Comparison of ENCODE assay signal across 8 cellular contexts in the genomic region with DNA sequence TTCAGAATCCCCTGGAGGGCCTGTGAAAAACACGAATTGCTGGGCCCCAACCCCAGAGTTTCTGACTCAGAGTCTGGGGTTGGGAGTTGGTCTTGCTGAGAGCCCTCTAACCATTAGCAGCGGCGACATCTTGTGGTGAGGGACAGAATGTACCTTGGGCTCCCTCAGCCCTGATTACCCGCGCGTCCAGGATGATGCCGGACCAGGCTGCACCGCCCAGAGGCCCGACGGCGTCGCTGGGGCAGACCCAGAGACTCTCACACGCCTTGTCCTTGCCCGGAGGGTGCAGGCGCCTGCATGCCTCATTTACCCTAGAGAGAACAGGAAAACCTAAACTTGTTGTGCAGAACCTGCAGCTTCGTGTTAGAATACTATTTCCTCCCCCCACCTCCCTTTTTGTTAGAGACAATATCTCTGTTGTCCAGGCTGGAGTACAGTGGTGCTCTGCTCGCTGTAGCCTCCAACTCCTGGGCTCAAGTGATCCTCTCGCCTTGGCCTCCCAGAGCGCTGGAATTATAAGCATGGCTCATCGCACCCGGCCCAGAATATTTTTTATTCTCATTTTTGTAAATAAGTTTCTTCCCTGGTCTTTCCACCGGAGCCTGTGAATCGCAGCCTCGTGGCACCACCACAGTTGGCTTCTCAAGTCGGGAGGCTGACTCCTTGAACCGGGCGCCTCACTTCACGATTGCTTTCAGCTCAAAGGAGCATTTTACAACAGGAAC. TPM values are rescaled to one million over a fixed set of nuclear protein-coding genes. Genes with fewer than 3 reads are reported as not detected.
DNase-seq lines count a peak whose midpoint lies in the region; TF ChIP-seq lines count a peak whose summit lies in the region.

No MANE protein-coding gene starts in this region.

- peaks cover 12 to 16% of the 10 kb centered on the region in 2 experiments for H3K4me1 ChIP-seq in neutrophil (ENCODE audit: control insufficient read depth in 1 of 2, insufficient read depth in 1 of 2, low read depth in 1 of 2, low read length in 1 of 2)

- H3K9me3 ChIP-seq in neutrophil = no peaks in the 10 kb centered on the region

- H3K36me3 ChIP-seq in neutrophil = no peaks in the 10 kb centered on the region

- peaks cover 42% of the 10 kb centered on the region for H3K27me3 ChIP-seq in neutrophil

- peak; percentile 34 for TF ChIP-seq CTCF in neutrophil (IDR thresholded peaks at IDR 0.05)

- DNase-seq in ELF-1 (ENCODE audit: low read depth, low spot score) = peak; percentile 98
- peak; percentile 63 for DNase-seq in GOT3 (lab: John Stamatoyannopoulos, UW)
- peak; percentile 85 for DNase-seq in LHCN-M2 (ENCODE audit: low read depth)
- peak; percentile 85 for DNase-seq in RPMI7951 (ENCODE audit: low read depth)
- peak; percentile 27 for DNase-seq in activated T-helper 1 cell treated with Interleukin-2 at 50 U/mL for 16 hours (ENCODE audit: low read depth)
- DNase-seq in fibroblast of the conjunctiva (ENCODE audit: low read depth) = peak; percentile 86
- DNase-seq in stromal cell of bone marrow (ENCODE audit: low read depth) = peak; percentile 92

- H3K4me3 ChIP-seq in neutrophil (ENCODE audit: low read depth in 1 of 2, low read length in 1 of 2) = no peak overlapping the region

- no peak overlapping the region for H3K27ac ChIP-seq in neutrophil

RNA-seq across cellular contexts. Expression of a gene that starts 22.2 kb away (rescaled TPM):
- not detected in 2 replicates for total RNA-seq in LHCN-M2 (2014; rRNA removed)
- polyA plus RNA-seq in LHCN-M2 (2012) = not detected
- total RNA-seq in RPMI7951 (2014; rRNA removed; shearing (Covaris generic)) = not detected in 2 replicates

Comparison
In these comparisons a context has a peak if more than half of its experiments do, and no peak if none do; other contexts are left out.
1. DNase-seq: peak in every context shown above with its lines; median percentile 98 in ELF-1; 92 in stromal cell of bone marrow; 86 in fibroblast of the conjunctiva; 85 in LHCN-M2; 85 in RPMI7951; 63 in GOT3; 27 in activated T-helper 1 cell treated with Interleukin-2 at 50 U/mL for 16 hours.